8 cellular contexts compared by ENCODE assay signal in genomic region chr1:205813755-205814058, GRCh38. TPM values are rescaled to one million over a fixed set of nuclear protein-coding genes. Genes with fewer than 3 reads are reported as not detected.
DNase-seq lines count a peak whose midpoint lies in the region; FAIRE-seq and TF ChIP-seq lines count a peak whose summit lies in the region.

No MANE protein-coding gene starts in this region.

- peaks cover 12% of the 10 kb centered on the region for H3K36me3 Mint-ChIP-seq in endodermal cell (ENCODE audit: low read depth)

- peak overlapping the region; percentile 93 for H3K4me2 ChIP-seq in osteoblast (ENCODE audit: insufficient read depth, low read length)

- H3K79me2 ChIP-seq in osteoblast (ENCODE audit: insufficient read depth, low read length), result peaks cover 46% of the 10 kb centered on the region

- H3K36me3 ChIP-seq in endodermal cell (ENCODE audit: control insufficient read depth, insufficient read depth, low read length), result peaks cover 12% of the 10 kb centered on the region
- peaks cover 11% of the 10 kb centered on the region for H3K36me3 ChIP-seq in osteoblast (ENCODE audit: insufficient read depth, low read length)

- H2AFZ ChIP-seq in osteoblast (ENCODE audit: low read length), result peak overlapping the region; percentile 98

- H3K9me3 ChIP-seq in endodermal cell (ENCODE audit: control insufficient read depth, low read length) (no peaks in the 10 kb centered on the region), osteoblast (ENCODE audit: low read depth, low read length) (no peaks in the 10 kb centered on the region)

- peak overlapping the region; percentile 33 for H3K9ac ChIP-seq in endodermal cell (ENCODE audit: extremely low read depth, low read length, poor library complexity, severe bottlenecking)

- WGBS in endodermal cell (ENCODE audit: insufficient coverage in 1 of 2, insufficient read length in 1 of 2), 2 experiments, result 5 to 7% methylated on average over 14 of the region's 14 CpGs

- peaks cover 17% of the 10 kb centered on the region for H3K27me3 Mint-ChIP-seq in endodermal cell (ENCODE audit: insufficient read depth)

- peaks cover 29% of the 10 kb centered on the region for H3K4me1 Mint-ChIP-seq in endodermal cell

- H3K4me3 ChIP-seq in GM08714 (ENCODE audit: low read length), result peak overlapping the region; percentile 47
- peak overlapping the region; percentile 82 for H3K4me3 ChIP-seq in endodermal cell (ENCODE audit: low read length)
- peak overlapping the region; percentile 91 for H3K4me3 ChIP-seq in osteoblast (ENCODE audit: insufficient read depth, low read length)

- H3K4me3 Mint-ChIP-seq in endodermal cell, result peak overlapping the region; percentile 87

- no peaks in the 10 kb centered on the region for H3K9me3 Mint-ChIP-seq in endodermal cell

- FAIRE-seq in RCC 7860 (lab: Jason Lieb, UNC), result no peak

- H3K27ac Mint-ChIP-seq in endodermal cell, result peak overlapping the region; percentile 96

- H3K27me3 ChIP-seq in endodermal cell (ENCODE audit: control insufficient read depth, insufficient read depth, low read length, poor library complexity, severe bottlenecking), result peaks cover 8% of the 10 kb centered on the region
- no peaks in the 10 kb centered on the region for H3K27me3 ChIP-seq in osteoblast (ENCODE audit: insufficient read depth, low read length)

- in situ Hi-C loops in KBM-7 (cut with MboI; ENCODE audit: low pct_unique_long_range_greater_than_20kb, low sequenced_read_pairs), result no loop called here

- peaks cover 20% of the 10 kb centered on the region for H4K20me1 ChIP-seq in osteoblast (ENCODE audit: insufficient read depth, low read length)

- H3K4me1 ChIP-seq in endodermal cell (ENCODE audit: control insufficient read depth, insufficient read depth, low read length), result no peaks in the 10 kb centered on the region
- peaks cover 16% of the 10 kb centered on the region for H3K4me1 ChIP-seq in osteoblast (ENCODE audit: insufficient read depth, low read length)

- no peak for TF ChIP-seq CTCF in endodermal cell (conservative IDR thresholded peaks at IDR 0.05)
- no peak for TF ChIP-seq CTCF in osteoblast (IDR thresholded peaks at IDR 0.05; ENCODE audit: extremely low read depth, low read depth, low read length)

- DNase-seq in RCC 7860 (ENCODE audit: low spot score) (peak; percentile 39), endodermal cell (no peak), osteoblast (ENCODE audit: insufficient read length, low spot score, missing footprints) (peak; percentile 93), KBM-7 (no peak), NCI-H524 treated with DMSO at 0.1 percent for 48 hours (lab: John Stamatoyannopoulos, UW) (no peak), cerebellar cortex (ENCODE audit: low spot score) (no peak)
- no peak for DNase-seq in stimulated activated CD4-positive, alpha-beta T cell treated with anti-CD3 and anti-CD28 coated beads, Interleukin-2, amount 100 ng/mL, for 24 hours

- H3K27ac ChIP-seq in endodermal cell (ENCODE audit: low read depth, low read length) (no peak overlapping the region), osteoblast (ENCODE audit: low read depth, low read length) (peak overlapping the region; percentile 51)

RNA-seq across cellular contexts. Expression of gene SLC41A1, which starts 0.7 kb away (rescaled TPM):
- 10 to 100 TPM; 17.1 to 32.8 TPM for total RNA-seq in endodermal cell
- polyA plus RNA-seq in endodermal cell (2013, experiment 1 of 2), result 18.3 TPM
- 16.3 TPM for polyA plus RNA-seq in endodermal cell (2013, experiment 2 of 2)
- total RNA-seq in osteoblast, result 28.0 and 29.3 TPM in 2 replicates

RNA-seq across cellular contexts. Expression of gene PM20D1, which starts 36.2 kb away (rescaled TPM):
- total RNA-seq in endodermal cell (not detected), osteoblast (0.29 TPM in 1 of 2 replicates, not detected in the other)
- not detected for polyA plus RNA-seq in endodermal cell (2013, experiment 1 of 2)
- not detected for polyA plus RNA-seq in endodermal cell (2013, experiment 2 of 2)

RNA-seq across cellular contexts. Expression of gene RAB29, which starts 38.4 kb away (rescaled TPM):
- total RNA-seq in endodermal cell (1 to 10 TPM; 5.7 to 7.2 TPM), osteoblast (37.6 and 43.3 TPM in 2 replicates)
- 6.7 TPM for polyA plus RNA-seq in endodermal cell (2013, experiment 1 of 2)
- 5.6 TPM for polyA plus RNA-seq in endodermal cell (2013, experiment 2 of 2)

Comparison
In these comparisons a context has a peak if more than half of its experiments do, and no peak if none do; other contexts are left out.
1. DNase-seq: peak in RCC 7860 (single experiment) and osteoblast (single experiment); none in endodermal cell (single experiment), KBM-7 (single experiment), NCI-H524 treated with DMSO at 0.1 percent for 48 hours (single experiment), cerebellar cortex (single experiment) and stimulated activated CD4-positive, alpha-beta T cell treated with anti-CD3 and anti-CD28 coated beads, Interleukin-2, amount 100 ng/mL, for 24 hours (0 of 2).
2. Peak in every context shown above with its lines, with median percentiles within 50 percentile points of each other: H3K4me3 ChIP-seq.